In genomic region chr19:48770734-48771472, GRCh38 we compare ENCODE assay signal across 21 cellular contexts. TPM values are rescaled to one million over a fixed set of nuclear protein-coding genes. Genes with fewer than 3 reads are reported as not detected.
DNase-seq lines count a peak whose midpoint lies in the region; ATAC-seq and TF ChIP-seq lines count a peak whose summit lies in the region.
"Had no signal": no experiment of that assay in that cellular context is flagged by ENCODE, and none has a peak within 500 bp of the region (broad histone marks: within the 10 kb centered on the region; RNA-seq: fewer than 3 reads in every experiment).

No MANE protein-coding gene starts in this region.

- H3K9me3 Mint-ChIP-seq in HFFc6: no peaks in the 10 kb centered on the region
- H3K9me3 Mint-ChIP-seq in activated CD4-positive, alpha-beta T cell treated with anti-CD3 and anti-CD28 coated beads for 36 hours (ENCODE audit: low read depth): no peaks in the 10 kb centered on the region
- H3K9me3 Mint-ChIP-seq: neural crest cell had no signal

- H3K27me3 ChIP-seq in PC-9 (ENCODE audit: insufficient read depth, low read depth) (no peaks in the 10 kb centered on the region), esophagus squamous epithelium (no peaks in the 10 kb centered on the region), skeletal muscle tissue (ENCODE audit: control insufficient read depth in 3 of 3, insufficient read depth in 3 of 3, low read length in 3 of 3) (no peaks in the 10 kb centered on the region)

- TF ChIP-seq POLR2A in esophagus squamous epithelium (IDR thresholded peaks at IDR 0.05): no peak

- H3K4me3 ChIP-seq in PC-9 (peak overlapping the region; percentile 19; the same call in 1 of the 2 replicates), esophagus squamous epithelium (peak overlapping the region in 1 of 4 donors; percentile 11), skeletal muscle tissue (ENCODE audit: low read length in 3 of 3) (no peak overlapping the region)

- H3F3A ChIP-seq in PC-9 (ENCODE audit: insufficient read depth, low read depth): peaks cover 45% of the 10 kb centered on the region

- H3K36me3 Mint-ChIP-seq in HFFc6 (ENCODE audit: low read depth): no peaks in the 10 kb centered on the region
- H3K36me3 Mint-ChIP-seq in activated CD4-positive, alpha-beta T cell treated with anti-CD3 and anti-CD28 coated beads for 36 hours (ENCODE audit: low read depth): no peaks in the 10 kb centered on the region

- no peak overlapping the region for H3K27ac Mint-ChIP-seq in HFFc6
- no peak overlapping the region for H3K27ac Mint-ChIP-seq in activated CD4-positive, alpha-beta T cell treated with anti-CD3 and anti-CD28 coated beads for 36 hours

- H3K4me1 ChIP-seq in PC-9 (replicated peaks; ENCODE audit: insufficient read depth): peaks cover 32% of the 10 kb centered on the region
- peaks cover 3 to 31% (median 3%) of the 10 kb centered on the region in 3 donors for H3K4me1 ChIP-seq in esophagus squamous epithelium
- peaks cover 20 to 27% (median 21%) of the 10 kb centered on the region in 3 donors for H3K4me1 ChIP-seq in skeletal muscle tissue (ENCODE audit: control insufficient read depth in 3 of 3, insufficient read depth in 3 of 3, low read length in 3 of 3)

- no peaks in the 10 kb centered on the region for H3K79me2 ChIP-seq in PC-9 (ENCODE audit: low read depth)

- H3K9me3 ChIP-seq in PC-9 (ENCODE audit: insufficient read depth, low read depth) (no peaks in the 10 kb centered on the region), esophagus squamous epithelium (no peaks in the 10 kb centered on the region), skeletal muscle tissue (ENCODE audit: control insufficient read depth in 3 of 3, low read length in 3 of 3) (no peaks in the 10 kb centered on the region)

- H3K36me3 ChIP-seq in PC-9 (ENCODE audit: low read depth): no peaks in the 10 kb centered on the region
- no peaks in the 10 kb centered on the region for H3K36me3 ChIP-seq in esophagus squamous epithelium
- no peaks in the 10 kb centered on the region for H3K36me3 ChIP-seq in skeletal muscle tissue (ENCODE audit: control insufficient read depth in 3 of 3, insufficient read depth in 3 of 3, low read length in 3 of 3)

- H3K9me2 ChIP-seq in PC-9 (ENCODE audit: insufficient read depth): no peaks in the 10 kb centered on the region

- H3K9ac ChIP-seq in skeletal muscle tissue (ENCODE audit: low read depth in 1 of 3, low read length in 3 of 3): peak overlapping the region in 2 of 3 donors; percentile 33 to 62

- TSS peak; percentile 95 for BruUV-seq in PC-9 (replicated peaks; lab: Mats Ljungman, UMichigan)

- H3K27me3 Mint-ChIP-seq in HFFc6 (ENCODE audit: insufficient read depth): peaks cover 24% of the 10 kb centered on the region
- H3K27me3 Mint-ChIP-seq in activated CD4-positive, alpha-beta T cell treated with anti-CD3 and anti-CD28 coated beads for 36 hours: peaks cover 5% of the 10 kb centered on the region

- intact Hi-C loops in PC-9 (cut with micrococcal nuclease; ENCODE audit: unreplicated experiment): no loop called here
- intact Hi-C loops in esophagus squamous epithelium (cut with DNase I): loop anchor here (10.0 kb wide), 1 partner anchor 116 kb away; no protein-coding TSS in a partner anchor
- intact Hi-C loops in activated CD4-positive, alpha-beta T cell treated with anti-CD3 and anti-CD28 coated beads for 36 hours (cut with DNase I, micrococcal nuclease): no loop called here

- CTCF ChIA-PET in PC-9 (lab: Charles Lee): interaction anchor here (0.7 to 1.2 kb wide), 3 partner anchors 65 to 154 kb away, joined by 3 to 9 read pairs (median 3); partner anchors contain the start of gene HSD17B14
- CTCF ChIA-PET in activated CD4-positive, alpha-beta T cell treated with anti-CD3 and anti-CD28 coated beads for 36 hours (lab: Charles Lee): interaction anchor here (0.6 kb wide), 1 partner anchor 72 kb away, joined by 3 read pairs; no protein-coding TSS in a partner anchor

- H4K20me1 ChIP-seq in PC-9 (ENCODE audit: insufficient read depth): no peaks in the 10 kb centered on the region

- POLR2A ChIA-PET in PC-9 (lab: Charles Lee; ENCODE audit: unreplicated experiment): interaction anchor here (0.6 to 0.7 kb wide), 4 partner anchors 137 to 736 kb away, joined by 3 to 4 read pairs (median 3); no protein-coding TSS in a partner anchor
- POLR2A ChIA-PET in activated CD4-positive, alpha-beta T cell treated with anti-CD3 and anti-CD28 coated beads for 36 hours (lab: Charles Lee): no interaction called here

- peak overlapping the region; percentile 92 for H3K27ac ChIP-seq in PC-9
- peak overlapping the region; percentile 80 to 92 (median 87) for H3K27ac ChIP-seq in esophagus squamous epithelium
- H3K27ac ChIP-seq in skeletal muscle tissue (ENCODE audit: low read depth, low read length): peak overlapping the region; percentile 85

- TF ChIP-seq CTCF in PC-9 (conservative IDR thresholded peaks at IDR 0.05) (no peak), esophagus squamous epithelium (IDR thresholded peaks at IDR 0.05) (no peak), HFFc6 (IDR thresholded peaks at IDR 0.05) (no peak), GM10266 (IDR thresholded peaks at IDR 0.05; ENCODE audit: control insufficient read depth, insufficient read depth, low read depth, missing control alignments) (no peak)

- ATAC-seq in activated CD4-positive, alpha-beta T cell treated with anti-CD3 and anti-CD28 coated beads for 36 hours: no peak

- peak overlapping the region; percentile 68 for H3K4me2 ChIP-seq in PC-9

- no peak overlapping the region for H3K4me3 Mint-ChIP-seq in HFFc6
- H3K4me3 Mint-ChIP-seq in activated CD4-positive, alpha-beta T cell treated with anti-CD3 and anti-CD28 coated beads for 36 hours: no peak overlapping the region
- H3K4me3 Mint-ChIP-seq: neural crest cell had no signal

- WGBS in esophagus squamous epithelium, 2 donors: 44 to 55% methylated on average over 19 to 20 of the region's 20 CpGs

- H2AFZ ChIP-seq in PC-9: peak overlapping the region; percentile 58

- H3K4me1 Mint-ChIP-seq in HFFc6 (ENCODE audit: low read depth): no peaks in the 10 kb centered on the region
- H3K4me1 Mint-ChIP-seq in activated CD4-positive, alpha-beta T cell treated with anti-CD3 and anti-CD28 coated beads for 36 hours: no peaks in the 10 kb centered on the region
- H3K4me1 Mint-ChIP-seq: neural crest cell had no signal

- DNase-seq in PC-9: peak in 1 of 2 experiments; percentile 84
- DNase-seq in esophagus squamous epithelium (lab: John Stamatoyannopoulos, UW): no peak
- no peak for DNase-seq in HFFc6
- no peak for DNase-seq in activated CD4-positive, alpha-beta T cell treated with anti-CD3 and anti-CD28 coated beads for 36 hours
- DNase-seq in GM10266 (ENCODE audit: extremely low spot score): no peak
- DNase-seq: activated CD4-positive, CD25-positive, alpha-beta regulatory T cell treated with anti-CD3 and anti-CD28 coated beads, Interleukin-2, amount 50 U/mL, for 72 hours; activated effector memory CD4-positive, alpha-beta T cell treated with anti-CD3 and anti-CD28 coated beads, Interleukin-2, amount 50 U/mL, for 16 hours; aorta; cortex of kidney; glutamatergic neuron; NCI-H2029 treated with DMSO at 0.1 percent for 48 hours; NCI-H524 treated with DMSO at 0.1 percent for 48 hours; retina; SHP77 treated with DMSO at 0.1 percent for 48 hours; stimulated activated CD4-positive, alpha-beta T cell treated with anti-CD3 and anti-CD28 coated beads, Interleukin-1b, Interleukin-23, amount 100 ng/mL, for 48 hours had no signal

RNA-seq across cellular contexts. Expression of gene FGF21, which starts 15.6 kb away (rescaled TPM):
- total RNA-seq in PC-9 (2021) (0.41 and 0.78 TPM in 2 replicates), esophagus squamous epithelium (not detected), skeletal muscle tissue (not detected)
- total RNA-seq in HFFc6 (2021; fragmentation: NEBNext Ultra II Directional; extraction: Animal tissue kit (Norgen Biotek cat#: 25700)): not detected
- not detected for total RNA-seq in activated CD4-positive, alpha-beta T cell treated with anti-CD3 and anti-CD28 coated beads for 36 hours
- total RNA-seq: aorta; Daoy; epithelial cell of proximal tubule; neural crest cell; subcutaneous adipose tissue; T-helper 2 cell treated with Interferon-gamma antibody and Interleukin-4, amounts not matched to agents 100 ng/mL and 5 ng/mL, for 36 hours had no signal

RNA-seq across cellular contexts. Expression of gene FUT1, which starts 18.5 kb away (rescaled TPM):
- total RNA-seq in PC-9 (2021): 7.9 and 9.6 TPM in 2 replicates
- total RNA-seq in esophagus squamous epithelium: 1 to 10 TPM; 3.4 to 6.3 (median 4.8) TPM
- total RNA-seq in skeletal muscle tissue: 1.0 TPM
- total RNA-seq in HFFc6 (2021; fragmentation: NEBNext Ultra II Directional; extraction: Animal tissue kit (Norgen Biotek cat#: 25700)): under 1 TPM in 3 of 6 experiments, not detected in 3; 0.05 to 0.06 (median 0.05) TPM
- under 1 TPM; 0.23 to 0.32 TPM for total RNA-seq in activated CD4-positive, alpha-beta T cell treated with anti-CD3 and anti-CD28 coated beads for 36 hours
- total RNA-seq: Daoy had no signal

RNA-seq across cellular contexts. Expression of gene IZUMO1, which starts 24.2 kb away (rescaled TPM):
- total RNA-seq in PC-9 (2021) (2.2 and 3.0 TPM in 2 replicates), esophagus squamous epithelium (10 to 100 TPM in 1 of 4 donors, 1 to 10 TPM in 2, not detected in 1; 2.3 to 56.0 (median 5.0) TPM), skeletal muscle tissue (0.52 TPM)
- not detected for total RNA-seq in HFFc6 (2021; fragmentation: NEBNext Ultra II Directional; extraction: Animal tissue kit (Norgen Biotek cat#: 25700))
- not detected for total RNA-seq in activated CD4-positive, alpha-beta T cell treated with anti-CD3 and anti-CD28 coated beads for 36 hours
- total RNA-seq: Daoy; epithelial cell of proximal tubule; T-helper 2 cell treated with Interferon-gamma antibody and Interleukin-4, amounts not matched to agents 100 ng/mL and 5 ng/mL, for 36 hours had no signal

RNA-seq across cellular contexts. Expression of gene RASIP1, which starts 30.5 kb away (rescaled TPM):
- total RNA-seq in PC-9 (2021) (1.3 and 1.4 TPM in 2 replicates), esophagus squamous epithelium (1 to 10 TPM; 4.0 to 9.6 (median 6.5) TPM), skeletal muscle tissue (23.5 TPM)
- under 1 TPM in 1 of 6 experiments, not detected in 5; 0.07 TPM for total RNA-seq in HFFc6 (2021; fragmentation: NEBNext Ultra II Directional; extraction: Animal tissue kit (Norgen Biotek cat#: 25700))
- total RNA-seq in activated CD4-positive, alpha-beta T cell treated with anti-CD3 and anti-CD28 coated beads for 36 hours: under 1 TPM; 0.67 to 0.73 TPM

RNA-seq across cellular contexts. Expression of gene BCAT2, which starts 39.9 kb away (rescaled TPM):
- total RNA-seq in PC-9 (2021) (69.7 and 70.5 TPM in 2 replicates), esophagus squamous epithelium (10 to 100 TPM; 22.8 to 61.0 (median 42.2) TPM), skeletal muscle tissue (13.6 TPM)
- 10 to 100 TPM; 31.3 to 41.2 (median 34.0) TPM for total RNA-seq in HFFc6 (2021; fragmentation: NEBNext Ultra II Directional; extraction: Animal tissue kit (Norgen Biotek cat#: 25700))
- total RNA-seq in activated CD4-positive, alpha-beta T cell treated with anti-CD3 and anti-CD28 coated beads for 36 hours: 10 to 100 TPM; 65.9 to 70.3 TPM
